In genomic region chr2:8059794-8060193, GRCh38 we compare ENCODE assay signal across 14 cellular contexts.
DNase-seq lines count a peak whose midpoint lies in the region; ATAC-seq and TF ChIP-seq lines count a peak whose summit lies in the region.
"Had no signal": no experiment of that assay in that cellular context is flagged by ENCODE, and none has a peak within 500 bp of the region (broad histone marks: within the 10 kb centered on the region; RNA-seq: fewer than 3 reads in every experiment).

No MANE protein-coding gene starts in this region.

- no peaks in the 10 kb centered on the region for H3K9me3 ChIP-seq in GM23248 (ENCODE audit: low read depth)
- no peaks in the 10 kb centered on the region for H3K9me3 ChIP-seq in CD4-positive, alpha-beta T cell (ENCODE audit: control insufficient read depth, low read length)

- H3K79me2 ChIP-seq in GM23248 (ENCODE audit: insufficient read depth) = no peaks in the 10 kb centered on the region

- no peaks in the 10 kb centered on the region for H3K4me1 ChIP-seq in GM23248 (ENCODE audit: insufficient read depth)

- H3K4me1 Mint-ChIP-seq in activated T-cell treated with anti-CD3 and anti-CD28 coated beads, Interleukin-2, amount 50 U/mL, for 72 hours (ENCODE audit: low read depth) = peaks cover 32% of the 10 kb centered on the region
- H3K4me1 Mint-ChIP-seq in dendritic cell treated with granulocyte-macrophage colony-stimulating factor and Interleukin-4, amounts not matched to agents 40 ng/mL and 50 ng/mL, for 4 days (ENCODE audit: low read depth) = peaks cover 26% of the 10 kb centered on the region
- peaks cover 3% of the 10 kb centered on the region for H3K4me1 Mint-ChIP-seq in CD4-positive, alpha-beta T cell (ENCODE audit: low read depth)

- no peaks in the 10 kb centered on the region for H3K27me3 Mint-ChIP-seq in activated T-cell treated with anti-CD3 and anti-CD28 coated beads, Interleukin-2, amount 50 U/mL, for 72 hours (ENCODE audit: low read depth)
- H3K27me3 Mint-ChIP-seq in dendritic cell treated with granulocyte-macrophage colony-stimulating factor and Interleukin-4, amounts not matched to agents 40 ng/mL and 50 ng/mL, for 4 days = no peaks in the 10 kb centered on the region
- H3K27me3 Mint-ChIP-seq in CD4-positive, alpha-beta T cell = no peaks in the 10 kb centered on the region

- ATAC-seq in activated T-cell treated with anti-CD3 and anti-CD28 coated beads, Interleukin-2, amount 50 U/mL, for 72 hours (replicated peaks in 1 of 2) = no peak
- no peak for ATAC-seq in GM19455 (IDR thresholded peaks at IDR 0.05; ENCODE audit: unreplicated experiment)
- ATAC-seq in CD4-positive, alpha-beta T cell (ENCODE audit: poor library complexity) = no peak
- ATAC-seq in GM18858 (IDR thresholded peaks at IDR 0.05; ENCODE audit: unreplicated experiment) = no peak
- ATAC-seq: CD8-positive, alpha-beta T cell; GM23338 had no signal

- H3K4me2 ChIP-seq in GM23248 (ENCODE audit: unreplicated experiment) = no peak overlapping the region
- H3K4me2 ChIP-seq: GM23338 had no signal

- H3K4me3 Mint-ChIP-seq in activated T-cell treated with anti-CD3 and anti-CD28 coated beads, Interleukin-2, amount 50 U/mL, for 72 hours = no peak overlapping the region
- no peak overlapping the region for H3K4me3 Mint-ChIP-seq in dendritic cell treated with granulocyte-macrophage colony-stimulating factor and Interleukin-4, amounts not matched to agents 40 ng/mL and 50 ng/mL, for 4 days
- no peak overlapping the region for H3K4me3 Mint-ChIP-seq in CD4-positive, alpha-beta T cell
- H3K4me3 Mint-ChIP-seq: B cell; CD8-positive, alpha-beta T cell; GM23338 had no signal

- POLR2A ChIA-PET in CD4-positive, alpha-beta T cell (lab: Charles Lee) = no interaction called here

- H2AFZ ChIP-seq in GM23248 = no peak overlapping the region
- H2AFZ ChIP-seq: GM23338 had no signal

- no peak overlapping the region for H3K9ac ChIP-seq in GM23248

- H3K27ac Mint-ChIP-seq in activated T-cell treated with anti-CD3 and anti-CD28 coated beads, Interleukin-2, amount 50 U/mL, for 72 hours = peak overlapping the region; percentile 17
- H3K27ac Mint-ChIP-seq in dendritic cell treated with granulocyte-macrophage colony-stimulating factor and Interleukin-4, amounts not matched to agents 40 ng/mL and 50 ng/mL, for 4 days = peak overlapping the region; percentile 42
- no peak overlapping the region for H3K27ac Mint-ChIP-seq in CD4-positive, alpha-beta T cell
- H3K27ac Mint-ChIP-seq: B cell; CD8-positive, alpha-beta T cell; GM23338 had no signal

- CTCF ChIA-PET in CD4-positive, alpha-beta T cell (lab: Charles Lee) = interaction anchor here (1.5 kb wide), 1 partner anchor 44 kb away, joined by 3 read pairs; no protein-coding TSS in a partner anchor

- TF ChIP-seq CTCF in CD4-positive, alpha-beta T cell (IDR thresholded peaks at IDR 0.05) = no peak

- intact Hi-C loops in dendritic cell treated with granulocyte-macrophage colony-stimulating factor and Interleukin-4, amounts not matched to agents 40 ng/mL and 50 ng/mL, for 4 days (cut with micrococcal nuclease) = no loop called here
- intact Hi-C loops in CD4-positive, alpha-beta T cell (cut with DNase I, micrococcal nuclease) = no loop called here

- H3K36me3 Mint-ChIP-seq in activated T-cell treated with anti-CD3 and anti-CD28 coated beads, Interleukin-2, amount 50 U/mL, for 72 hours (ENCODE audit: insufficient read depth in 2 of 2) = peaks cover 13 to 28% of the 10 kb centered on the region in 2 donors
- H3K36me3 Mint-ChIP-seq in dendritic cell treated with granulocyte-macrophage colony-stimulating factor and Interleukin-4, amounts not matched to agents 40 ng/mL and 50 ng/mL, for 4 days (ENCODE audit: low read depth) = no peaks in the 10 kb centered on the region
- H3K36me3 Mint-ChIP-seq in CD4-positive, alpha-beta T cell (ENCODE audit: low read depth) = no peaks in the 10 kb centered on the region
- H3K36me3 Mint-ChIP-seq: CD8-positive, alpha-beta T cell had no signal

- H3F3A ChIP-seq in GM23248 (ENCODE audit: insufficient read depth) = no peaks in the 10 kb centered on the region

- no peaks in the 10 kb centered on the region for H3K36me3 ChIP-seq in GM23248 (ENCODE audit: low read depth)

- H3K9me3 Mint-ChIP-seq in activated T-cell treated with anti-CD3 and anti-CD28 coated beads, Interleukin-2, amount 50 U/mL, for 72 hours = peaks cover 13 to 21% of the 10 kb centered on the region in 2 donors
- peaks cover 13% of the 10 kb centered on the region for H3K9me3 Mint-ChIP-seq in dendritic cell treated with granulocyte-macrophage colony-stimulating factor and Interleukin-4, amounts not matched to agents 40 ng/mL and 50 ng/mL, for 4 days
- peaks cover 10% of the 10 kb centered on the region for H3K9me3 Mint-ChIP-seq in CD4-positive, alpha-beta T cell

- H3K27me3 ChIP-seq in GM23248 (replicated peaks; ENCODE audit: insufficient read depth) = no peaks in the 10 kb centered on the region
- H3K27me3 ChIP-seq in CD4-positive, alpha-beta T cell (ENCODE audit: control insufficient read depth, insufficient read depth, low read length) = no peaks in the 10 kb centered on the region

- DNase-seq in activated T-cell treated with anti-CD3 and anti-CD28 coated beads, Interleukin-2, amount 50 U/mL, for 72 hours = no peak
- DNase-seq in activated T-cell treated with anti-CD3 and anti-CD28 coated beads, Interleukin-2, amount 50 U/mL, for 1 hour = no peak
- DNase-seq in GM23248 (peak; percentile 24), NCI-H345 (lab: John Stamatoyannopoulos, UW) (peak; percentile 17)
- DNase-seq in CD4-positive, alpha-beta T cell = no peak
- DNase-seq: CD8-positive, alpha-beta T cell; EL; H7 had no signal

- no peaks in the 10 kb centered on the region for H3K9me2 ChIP-seq in GM23248 (ENCODE audit: insufficient read depth)

- in situ Hi-C loops in GM23248 (cut with MboI) = no loop called here

- H3K4me3 ChIP-seq in GM23248 = no peak overlapping the region
- H3K4me3 ChIP-seq: GM23338 had no signal

- 73 to 85% methylated on average over 4 of the region's 4 CpGs for WGBS in GM23248 (ENCODE audit: low coverage in 1 of 2, low lambda C conversion rate in 2 of 2, missing lambda C conversion rate in 2 of 2), 2 experiments

- H4K20me1 ChIP-seq in GM23248 (ENCODE audit: insufficient read depth) = no peaks in the 10 kb centered on the region

- no peak overlapping the region for H3K27ac ChIP-seq in GM23248
- H3K27ac ChIP-seq in CD4-positive, alpha-beta T cell (ENCODE audit: low read depth, low read length) = no peak overlapping the region
- H3K27ac ChIP-seq: C4-2B had no signal

Comparison
In these comparisons a context has a peak if more than half of its experiments do, and no peak if none do; other contexts are left out.
1. DNase-seq: peak in GM23248 (single experiment) and NCI-H345 (single experiment); none in activated T-cell treated with anti-CD3 and anti-CD28 coated beads, Interleukin-2, amount 50 U/mL, for 72 hours (0 of 2), activated T-cell treated with anti-CD3 and anti-CD28 coated beads, Interleukin-2, amount 50 U/mL, for 1 hour (single experiment) and CD4-positive, alpha-beta T cell (0 of 10).